ENCODE assay signal across 26 cellular contexts in genomic region chr20:61644387-61645076, GRCh38.
"Had no signal": no experiment of that assay in that cellular context is flagged by ENCODE, and none has a peak within 500 bp of the region (broad histone marks: within the 10 kb centered on the region; RNA-seq: fewer than 3 reads in every experiment).

No MANE protein-coding gene starts in this region.

- H3K9me3 Mint-ChIP-seq: activated B cell treated with CpG ODN at 0.5 μM for 24 hours; activated CD4-positive, alpha-beta T cell treated with anti-CD3 and anti-CD28 coated beads, Interleukin-2, amount 10 ng/mL, durations not matched to agents 24 days and 14 days; activated naive CD4-positive, alpha-beta T cell treated with anti-CD3 and anti-CD28 coated beads, Interleukin-2, amount 50 U/mL, for 24 hours; activated T-cell treated with anti-CD3 and anti-CD28 coated beads, Interleukin-2, amount 50 U/mL, for 24 hours; activated T-helper 1 cell treated with anti-CD3 and anti-CD28 coated beads, Interleukin-12 subunit alpha, Interleukin-12 subunit beta, Interleukin-2, Interleukin-4 antibody, amounts not matched to agents 30 ng/mL and 10 ng/mL and 1 ng/mL, durations not matched to agents 14 hours and 24 hours and 36 hours; T-cell had no signal

- ATAC-seq: activated CD8-positive, alpha-beta memory T cell treated with anti-CD3 and anti-CD28 coated beads, Interleukin-2, amount 10 ng/mL, durations not matched to agents 7 days and 5 days; T-cell had no signal

- H3K27me3 Mint-ChIP-seq: activated B cell treated with CpG ODN at 0.5 μM for 24 hours; activated CD4-positive, alpha-beta T cell treated with anti-CD3 and anti-CD28 coated beads, Interleukin-2, amount 10 ng/mL, durations not matched to agents 24 days and 14 days; activated CD8-positive, alpha-beta memory T cell treated with anti-CD3 and anti-CD28 coated beads, Interleukin-2, amount 10 ng/mL, durations not matched to agents 7 days and 5 days; activated naive CD4-positive, alpha-beta T cell treated with anti-CD3 and anti-CD28 coated beads, Interleukin-2, amount 50 U/mL, for 24 hours; activated T-cell treated with anti-CD3 and anti-CD28 coated beads, Interleukin-2, amount 50 U/mL, for 24 hours; T-cell had no signal

- H3K27ac Mint-ChIP-seq: activated B cell treated with CpG ODN at 0.5 μM for 24 hours; activated CD4-positive, alpha-beta T cell treated with anti-CD3 and anti-CD28 coated beads, Interleukin-2, amount 10 ng/mL, durations not matched to agents 24 days and 14 days; activated CD8-positive, alpha-beta memory T cell treated with anti-CD3 and anti-CD28 coated beads, Interleukin-2, amount 10 ng/mL, durations not matched to agents 7 days and 5 days; activated naive CD4-positive, alpha-beta T cell treated with anti-CD3 and anti-CD28 coated beads, Interleukin-2, amount 50 U/mL, for 24 hours; activated T-cell treated with anti-CD3 and anti-CD28 coated beads, Interleukin-2, amount 50 U/mL, for 24 hours; activated T-helper 1 cell treated with anti-CD3 and anti-CD28 coated beads, Interleukin-12 subunit alpha, Interleukin-12 subunit beta, Interleukin-2, Interleukin-4 antibody, amounts not matched to agents 30 ng/mL and 10 ng/mL and 1 ng/mL, durations not matched to agents 14 hours and 24 hours and 36 hours; T-cell had no signal

- DNase-seq: activated B cell treated with CpG ODN at 0.5 μM for 24 hours; activated CD4-positive, alpha-beta T cell treated with anti-CD3 and anti-CD28 coated beads for 1 hour; activated CD4-positive, alpha-beta T cell treated with anti-CD3 and anti-CD28 coated beads, Interleukin-2, amount 10 ng/mL, durations not matched to agents 24 days and 14 days; activated CD4-positive, alpha-beta T cell treated with anti-CD3 and anti-CD28 coated beads, Interleukin-2, amount 50 U/mL, for 48 hours; activated CD8-positive, alpha-beta memory T cell treated with anti-CD3 and anti-CD28 coated beads, Interleukin-2, amount 10 ng/mL, durations not matched to agents 7 days and 5 days; activated effector memory CD4-positive, alpha-beta T cell treated with Interleukin-2 at 50 U/mL for 16 hours; activated naive CD4-positive, alpha-beta T cell; activated T-cell treated with anti-CD3 and anti-CD28 coated beads, Interleukin-2, amount 50 U/mL, for 24 hours; aorta; Karpas-422; MM.1S; NCI-H1105; NCI-H1436 treated with DMSO at 0.1 percent for 48 hours; NCI-H187; NCI-H2081 treated with DMSO at 0.1 percent for 48 hours; NCI-H446; NCI-H524; Peyer's patch; SHP77 treated with DMSO at 0.1 percent for 48 hours; T-cell; T-helper 2 cell; T1000 had no signal

- H3K4me3 Mint-ChIP-seq: activated B cell treated with CpG ODN at 0.5 μM for 24 hours; activated CD4-positive, alpha-beta T cell treated with anti-CD3 and anti-CD28 coated beads, Interleukin-2, amount 10 ng/mL, durations not matched to agents 24 days and 14 days; activated CD8-positive, alpha-beta memory T cell treated with anti-CD3 and anti-CD28 coated beads, Interleukin-2, amount 10 ng/mL, durations not matched to agents 7 days and 5 days; activated naive CD4-positive, alpha-beta T cell treated with anti-CD3 and anti-CD28 coated beads, Interleukin-2, amount 50 U/mL, for 24 hours; activated T-cell treated with anti-CD3 and anti-CD28 coated beads, Interleukin-2, amount 50 U/mL, for 24 hours; activated T-helper 1 cell treated with anti-CD3 and anti-CD28 coated beads, Interleukin-12 subunit alpha, Interleukin-12 subunit beta, Interleukin-2, Interleukin-4 antibody, amounts not matched to agents 30 ng/mL and 10 ng/mL and 1 ng/mL, durations not matched to agents 14 hours and 24 hours and 36 hours; T-cell had no signal

- H3K36me3 Mint-ChIP-seq: activated CD8-positive, alpha-beta memory T cell treated with anti-CD3 and anti-CD28 coated beads, Interleukin-2, amount 10 ng/mL, durations not matched to agents 7 days and 5 days; activated naive CD4-positive, alpha-beta T cell treated with anti-CD3 and anti-CD28 coated beads, Interleukin-2, amount 50 U/mL, for 24 hours; T-cell had no signal

- H3K9me3 ChIP-seq: breast epithelium, Peyer's patch had no signal

- H3K27ac ChIP-seq: breast epithelium, Peyer's patch, RWPE1 had no signal

- H3K36me3 ChIP-seq: breast epithelium, Peyer's patch had no signal

- H3K4me1 ChIP-seq: breast epithelium, Peyer's patch had no signal

- H3K4me1 Mint-ChIP-seq: activated B cell treated with CpG ODN at 0.5 μM for 24 hours; activated CD4-positive, alpha-beta T cell treated with anti-CD3 and anti-CD28 coated beads, Interleukin-2, amount 10 ng/mL, durations not matched to agents 24 days and 14 days; activated naive CD4-positive, alpha-beta T cell treated with anti-CD3 and anti-CD28 coated beads, Interleukin-2, amount 50 U/mL, for 24 hours; T-cell had no signal

- H3K4me3 ChIP-seq: breast epithelium, Peyer's patch had no signal

- H3K27me3 ChIP-seq: Peyer's patch had no signal
